8 cellular contexts compared by ENCODE assay signal in the genomic region with DNA sequence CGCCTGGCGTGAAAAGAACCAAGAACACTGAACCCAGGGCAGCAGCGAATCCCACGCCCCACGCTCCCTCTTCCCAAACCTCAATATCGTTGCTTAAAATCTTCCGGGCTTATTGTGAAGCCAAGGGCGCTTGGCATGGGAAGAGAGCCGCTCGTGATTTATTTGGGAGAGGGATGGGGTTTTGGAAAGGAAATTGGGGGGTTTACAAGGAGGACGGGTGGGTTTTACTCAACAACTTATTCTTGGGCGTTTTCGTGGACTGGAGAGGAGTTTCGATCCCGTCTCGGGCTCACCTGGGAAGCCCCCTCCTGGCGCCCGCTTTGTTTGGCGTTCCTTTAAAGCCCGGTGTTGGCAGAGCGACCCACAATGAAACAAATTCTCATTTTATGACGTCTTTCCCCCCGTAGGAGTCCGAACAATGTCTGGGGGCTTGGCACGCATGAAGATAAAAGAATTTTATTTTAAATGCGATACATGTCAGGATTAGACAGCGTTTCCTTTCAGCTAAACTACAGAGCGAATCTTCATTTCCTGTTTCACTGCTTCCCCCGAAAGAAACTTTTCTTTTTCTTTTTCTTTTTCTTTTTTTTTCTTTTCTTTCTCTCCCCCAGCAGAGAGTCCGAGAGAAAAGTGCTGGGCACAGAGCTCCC.
DNase-seq lines count a peak whose midpoint lies in the region; ATAC-seq and TF ChIP-seq lines count a peak whose summit lies in the region.

No MANE protein-coding gene starts in this region.

- H3K27me3 Mint-ChIP-seq in activated CD4-positive, alpha-beta T cell treated with anti-CD3 and anti-CD28 coated beads, Interleukin-2, amount 10 ng/mL, durations not matched to agents 7 days and 5 days: peaks cover 70% of the 10 kb centered on the region

- H3K27ac ChIP-seq in neutrophil: no peak overlapping the region

- DNase-seq in activated CD4-positive, alpha-beta T cell treated with anti-CD3 and anti-CD28 coated beads, Interleukin-2, amount 10 ng/mL, durations not matched to agents 7 days and 5 days: no peak
- DNase-seq in activated CD4-positive, alpha-beta T cell treated with anti-CD3 and anti-CD28 coated beads, Interleukin-2, amount 50 U/mL, for 4 hours: no peak
- DNase-seq in choroid plexus epithelial cell (ENCODE audit: low read depth): peak; percentile 4
- no peak for DNase-seq in DMS79 treated with DMSO at 0.1 percent for 48 hours (lab: John Stamatoyannopoulos, UW)
- DNase-seq in NCI-H1092 treated with DMSO at 0.1 percent for 48 hours (lab: John Stamatoyannopoulos, UW): no peak
- no peak for DNase-seq in cerebellar cortex (ENCODE audit: low spot score)

- H3K4me3 Mint-ChIP-seq in activated CD4-positive, alpha-beta T cell treated with anti-CD3 and anti-CD28 coated beads, Interleukin-2, amount 10 ng/mL, durations not matched to agents 7 days and 5 days: peak overlapping the region; percentile 83

- CTCF ChIA-PET in activated CD4-positive, alpha-beta T cell treated with anti-CD3 and anti-CD28 coated beads, Interleukin-2, amount 10 ng/mL, durations not matched to agents 7 days and 5 days (lab: Charles Lee): interaction anchor here (0.7 to 2.7 kb wide), 5 partner anchors 177 to 639 kb away, joined by 3 to 11 read pairs (median 7); no protein-coding TSS in a partner anchor

- no peaks in the 10 kb centered on the region for H3K36me3 ChIP-seq in neutrophil

- H3K27me3 ChIP-seq in neutrophil: peaks cover 98% of the 10 kb centered on the region

- peak overlapping the region; percentile 78 for H3K27ac Mint-ChIP-seq in activated CD4-positive, alpha-beta T cell treated with anti-CD3 and anti-CD28 coated beads, Interleukin-2, amount 10 ng/mL, durations not matched to agents 7 days and 5 days

- no peaks in the 10 kb centered on the region for H3K36me3 Mint-ChIP-seq in activated CD4-positive, alpha-beta T cell treated with anti-CD3 and anti-CD28 coated beads, Interleukin-2, amount 10 ng/mL, durations not matched to agents 7 days and 5 days (ENCODE audit: low read depth)

- POLR2A ChIA-PET in activated CD4-positive, alpha-beta T cell treated with anti-CD3 and anti-CD28 coated beads, Interleukin-2, amount 10 ng/mL, durations not matched to agents 7 days and 5 days (lab: Charles Lee): interaction anchor here (0.6 kb wide), 1 partner anchor 319 kb away, joined by 4 read pairs; no protein-coding TSS in a partner anchor

- ATAC-seq in HG03378 (IDR thresholded peaks at IDR 0.05; ENCODE audit: unreplicated experiment): peak; percentile 2

- H3K9me3 ChIP-seq in neutrophil: no peaks in the 10 kb centered on the region

- H3K4me1 Mint-ChIP-seq in activated CD4-positive, alpha-beta T cell treated with anti-CD3 and anti-CD28 coated beads, Interleukin-2, amount 10 ng/mL, durations not matched to agents 7 days and 5 days: peaks cover 29% of the 10 kb centered on the region

- TF ChIP-seq CTCF in choroid plexus epithelial cell (conservative IDR thresholded peaks at IDR 0.05; ENCODE audit: low read depth, low read length): no peak
- TF ChIP-seq CTCF in neutrophil (IDR thresholded peaks at IDR 0.05): no peak

- H3K9me3 Mint-ChIP-seq in activated CD4-positive, alpha-beta T cell treated with anti-CD3 and anti-CD28 coated beads, Interleukin-2, amount 10 ng/mL, durations not matched to agents 7 days and 5 days: no peaks in the 10 kb centered on the region

- H3K4me1 ChIP-seq in neutrophil (ENCODE audit: control insufficient read depth in 1 of 2, insufficient read depth in 1 of 2, low read depth in 1 of 2, low read length in 1 of 2): peaks cover 4 to 16% of the 10 kb centered on the region in 2 experiments

- H3K4me3 ChIP-seq in choroid plexus epithelial cell (ENCODE audit: low read depth, low read length) (peak overlapping the region; percentile 43), neutrophil (ENCODE audit: low read depth in 1 of 2, low read length in 1 of 2) (peak overlapping the region; percentile 49 to 57)
